8 cellular contexts compared by ENCODE assay signal in genomic region chr4:21768349-21769310, GRCh38.
DNase-seq lines count a peak whose midpoint lies in the region; ATAC-seq and TF ChIP-seq lines count a peak whose summit lies in the region.

No MANE protein-coding gene starts in this region.

- intact Hi-C loops in tibial artery (cut with DNase I; ENCODE audit: low total_unique reads), result no loop called here

- peak overlapping the region; percentile 58 for H3K4me2 ChIP-seq in hepatocyte

- no peaks in the 10 kb centered on the region for H4K20me1 ChIP-seq in hepatocyte (ENCODE audit: insufficient read depth, poor library complexity, severe bottlenecking)

- WGBS in hepatocyte (ENCODE audit: low lambda C conversion rate, missing lambda C conversion rate), result 34% methylated on average over 6 of the region's 6 CpGs

- no peaks in the 10 kb centered on the region for H3K9me2 ChIP-seq in hepatocyte (replicated peaks; ENCODE audit: insufficient read depth)

- peak; percentile 57 for ATAC-seq in GM21619 (IDR thresholded peaks at IDR 0.05; ENCODE audit: unreplicated experiment)

- no peaks in the 10 kb centered on the region for H3K9me3 ChIP-seq in WERI-Rb-1 (ENCODE audit: severe bottlenecking)
- no peaks in the 10 kb centered on the region for H3K9me3 ChIP-seq in hepatocyte (ENCODE audit: low read depth)
- no peaks in the 10 kb centered on the region for H3K9me3 ChIP-seq in tibial artery

- H3K4me3 ChIP-seq in WERI-Rb-1 (ENCODE audit: low read depth, low read length) (no peak overlapping the region), hepatocyte (no peak overlapping the region), tibial artery (no peak overlapping the region)

- H3K4me1 ChIP-seq in hepatocyte (ENCODE audit: insufficient read depth) (no peaks in the 10 kb centered on the region), tibial artery (no peaks in the 10 kb centered on the region)

- H3K36me3 ChIP-seq in WERI-Rb-1 (no peaks in the 10 kb centered on the region), hepatocyte (replicated peaks; ENCODE audit: insufficient read depth, low read depth) (no peaks in the 10 kb centered on the region), tibial artery (no peaks in the 10 kb centered on the region)

- TF ChIP-seq CTCF in WERI-Rb-1 (IDR thresholded peaks at IDR 0.05; ENCODE audit: low read depth, low read length), result peak; percentile 53
- peak; percentile 93 for TF ChIP-seq CTCF in hepatocyte (IDR thresholded peaks at IDR 0.05; ENCODE audit: poor library complexity)
- TF ChIP-seq CTCF in tibial artery (IDR thresholded peaks at IDR 0.05), result peak; percentile 24 to 45

- no peaks in the 10 kb centered on the region for H3K79me2 ChIP-seq in hepatocyte

- no peak overlapping the region for H3K27ac ChIP-seq in WERI-Rb-1
- no peak overlapping the region for H3K27ac ChIP-seq in hepatocyte
- H3K27ac ChIP-seq in tibial artery, result no peak overlapping the region

- no peak overlapping the region for H2AFZ ChIP-seq in hepatocyte

- H3K27me3 ChIP-seq in WERI-Rb-1 (ENCODE audit: insufficient read depth, low read depth, severe bottlenecking) (no peaks in the 10 kb centered on the region), hepatocyte (no peaks in the 10 kb centered on the region), tibial artery (no peaks in the 10 kb centered on the region)

- peak; percentile 53 for DNase-seq in EL
- DNase-seq in NCI-H1092 treated with DMSO at 0.1 percent for 48 hours (lab: John Stamatoyannopoulos, UW), result peak; percentile 46
- no peak for DNase-seq in WERI-Rb-1
- peak; percentile 54 for DNase-seq in hepatocyte (ENCODE audit: low spot score)
- DNase-seq in tibial artery, result no peak
- no peak for DNase-seq in activated T-cell treated with anti-CD3 and anti-CD28 coated beads for 4 hours
- no peak for DNase-seq in NCI-H1436 (lab: John Stamatoyannopoulos, UW)

Comparison
In these comparisons a context has a peak if more than half of its experiments do, and no peak if none do; other contexts are left out.
1. DNase-seq: peak in EL (single experiment), NCI-H1092 treated with DMSO at 0.1 percent for 48 hours (single experiment) and hepatocyte (single experiment); none in WERI-Rb-1 (single experiment), tibial artery (0 of 2), activated T-cell treated with anti-CD3 and anti-CD28 coated beads for 4 hours (single experiment) and NCI-H1436 (single experiment).
2. CTCF ChIP-seq: peak in every context shown above with its lines; median percentile 93 in hepatocyte; 53 in WERI-Rb-1; 34 in tibial artery.